23 cellular contexts compared by ENCODE assay signal in the genomic region with DNA sequence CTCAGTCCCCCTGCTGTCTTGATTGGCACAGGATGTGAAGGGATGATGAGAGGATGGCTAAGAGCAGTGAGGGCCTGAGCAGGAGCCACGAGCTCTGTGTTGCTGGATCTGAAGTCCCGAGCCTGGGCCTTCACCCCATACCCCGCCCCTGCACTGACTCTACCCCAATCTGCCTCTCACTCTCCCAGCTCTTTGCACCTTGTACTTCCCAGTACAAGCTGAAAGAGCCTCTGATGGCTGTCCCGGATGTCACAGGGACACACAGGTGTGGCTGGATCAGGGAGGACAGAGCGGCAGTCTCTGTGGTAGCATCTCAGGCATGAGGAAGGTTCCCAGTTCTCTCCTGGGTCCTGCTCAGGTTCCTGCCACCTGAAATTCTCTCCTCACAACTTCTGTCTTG.
"Had no signal": no experiment of that assay in that cellular context is flagged by ENCODE, and none has a peak within 500 bp of the region (broad histone marks: within the 10 kb centered on the region; RNA-seq: fewer than 3 reads in every experiment).

No MANE protein-coding gene starts in this region.

- H3K36me3 ChIP-seq: esophagus squamous epithelium, left ventricle myocardium inferior, neutrophil, right atrium auricular region, thoracic aorta, upper lobe of left lung, vagina had no signal

- H3K9me3 Mint-ChIP-seq: activated CD4-positive, alpha-beta memory T cell treated with anti-CD3 and anti-CD28 coated beads, Interleukin-2, amount 10 ng/mL, durations not matched to agents 7 days and 5 days; activated CD4-positive, alpha-beta T cell treated with anti-CD3 and anti-CD28 coated beads, Interleukin-2, amount 10 ng/mL, durations not matched to agents 7 days and 5 days; activated naive CD4-positive, alpha-beta T cell treated with anti-CD3 and anti-CD28 coated beads, Interleukin-2, amount 50 U/mL, for 24 hours; activated naive CD8-positive, alpha-beta T cell treated with anti-CD3 and anti-CD28 coated beads, Interleukin-2, amount 50 U/mL, for 24 hours; activated T-cell treated with anti-CD3 and anti-CD28 coated beads, Interleukin-2, amount 50 U/mL, for 4 hours; activated T-helper 2 cell treated with anti-CD3 and anti-CD28 coated beads, Interferon-gamma antibody, Interleukin-2, Interleukin-4, amounts not matched to agents 10 μg/mL and 5 μg/mL and 100 μg/mL, durations not matched to agents 14 hours and 24 hours and 36 hours; nephron had no signal

- ATAC-seq: activated naive CD8-positive, alpha-beta T cell treated with anti-CD3 and anti-CD28 coated beads, Interleukin-2, amount 50 U/mL, for 24 hours; activated T-cell treated with anti-CD3 and anti-CD28 coated beads, Interleukin-2, amount 50 U/mL, for 4 hours; stimulated activated naive CD8-positive, alpha-beta T cell treated with anti-CD3 and anti-CD28 coated beads, Interleukin-15, Interleukin-2, amounts not matched to agents 100 U/mL and 50 U/mL, for 24 hours had no signal

- H3K9me3 ChIP-seq: esophagus squamous epithelium, left ventricle myocardium inferior, neutrophil, right atrium auricular region, thoracic aorta, upper lobe of left lung, vagina had no signal

- H3K36me3 Mint-ChIP-seq: activated naive CD4-positive, alpha-beta T cell treated with anti-CD3 and anti-CD28 coated beads, Interleukin-2, amount 50 U/mL, for 24 hours had no signal

- H3K4me3 ChIP-seq: esophagus squamous epithelium, left ventricle myocardium inferior, lung, right atrium auricular region, thoracic aorta, upper lobe of left lung, vagina had no signal

- H3K27ac ChIP-seq: esophagus squamous epithelium, left ventricle myocardium inferior, neutrophil, right atrium auricular region, thoracic aorta, upper lobe of left lung, vagina had no signal

- H3K27me3 Mint-ChIP-seq: activated CD4-positive, alpha-beta memory T cell treated with anti-CD3 and anti-CD28 coated beads, Interleukin-2, amount 10 ng/mL, durations not matched to agents 7 days and 5 days; activated CD4-positive, alpha-beta T cell treated with anti-CD3 and anti-CD28 coated beads, Interleukin-2, amount 10 ng/mL, durations not matched to agents 7 days and 5 days; activated naive CD4-positive, alpha-beta T cell treated with anti-CD3 and anti-CD28 coated beads, Interleukin-2, amount 50 U/mL, for 24 hours; activated naive CD8-positive, alpha-beta T cell treated with anti-CD3 and anti-CD28 coated beads, Interleukin-2, amount 50 U/mL, for 24 hours had no signal

- H3K4me1 Mint-ChIP-seq: activated CD4-positive, alpha-beta memory T cell treated with anti-CD3 and anti-CD28 coated beads, Interleukin-2, amount 10 ng/mL, durations not matched to agents 7 days and 5 days; activated CD4-positive, alpha-beta T cell treated with anti-CD3 and anti-CD28 coated beads, Interleukin-2, amount 10 ng/mL, durations not matched to agents 7 days and 5 days; activated naive CD4-positive, alpha-beta T cell treated with anti-CD3 and anti-CD28 coated beads, Interleukin-2, amount 50 U/mL, for 24 hours; activated naive CD8-positive, alpha-beta T cell treated with anti-CD3 and anti-CD28 coated beads, Interleukin-2, amount 50 U/mL, for 24 hours had no signal

- H3K27me3 ChIP-seq: esophagus squamous epithelium, neutrophil, right atrium auricular region, upper lobe of left lung, vagina had no signal

- H3K4me1 ChIP-seq: left ventricle myocardium inferior, upper lobe of left lung had no signal

- H3K27ac Mint-ChIP-seq: activated CD4-positive, alpha-beta memory T cell treated with anti-CD3 and anti-CD28 coated beads, Interleukin-2, amount 10 ng/mL, durations not matched to agents 7 days and 5 days; activated CD4-positive, alpha-beta T cell treated with anti-CD3 and anti-CD28 coated beads, Interleukin-2, amount 10 ng/mL, durations not matched to agents 7 days and 5 days; activated naive CD4-positive, alpha-beta T cell treated with anti-CD3 and anti-CD28 coated beads, Interleukin-2, amount 50 U/mL, for 24 hours; activated naive CD8-positive, alpha-beta T cell treated with anti-CD3 and anti-CD28 coated beads, Interleukin-2, amount 50 U/mL, for 24 hours; activated T-helper 2 cell treated with anti-CD3 and anti-CD28 coated beads, Interferon-gamma antibody, Interleukin-2, Interleukin-4, amounts not matched to agents 10 μg/mL and 5 μg/mL and 100 μg/mL, durations not matched to agents 14 hours and 24 hours and 36 hours; nephron had no signal

- H3K4me3 Mint-ChIP-seq: activated CD4-positive, alpha-beta memory T cell treated with anti-CD3 and anti-CD28 coated beads, Interleukin-2, amount 10 ng/mL, durations not matched to agents 7 days and 5 days; activated CD4-positive, alpha-beta T cell treated with anti-CD3 and anti-CD28 coated beads, Interleukin-2, amount 10 ng/mL, durations not matched to agents 7 days and 5 days; activated naive CD4-positive, alpha-beta T cell treated with anti-CD3 and anti-CD28 coated beads, Interleukin-2, amount 50 U/mL, for 24 hours; activated naive CD8-positive, alpha-beta T cell treated with anti-CD3 and anti-CD28 coated beads, Interleukin-2, amount 50 U/mL, for 24 hours; activated T-cell treated with anti-CD3 and anti-CD28 coated beads, Interleukin-2, amount 50 U/mL, for 4 hours; nephron had no signal

- DNase-seq: activated CD4-positive, alpha-beta memory T cell treated with anti-CD3 and anti-CD28 coated beads, Interleukin-2, amount 10 ng/mL, durations not matched to agents 7 days and 5 days; activated CD4-positive, alpha-beta T cell treated with anti-CD3 and anti-CD28 coated beads for 1 hour; activated CD4-positive, alpha-beta T cell treated with anti-CD3 and anti-CD28 coated beads, Interleukin-2, amount 10 ng/mL, durations not matched to agents 7 days and 5 days; activated naive CD8-positive, alpha-beta T cell treated with anti-CD3 and anti-CD28 coated beads, Interleukin-2, amount 50 U/mL, for 24 hours; activated T-cell treated with anti-CD3 and anti-CD28 coated beads, Interleukin-2, amount 50 U/mL, for 4 hours; amygdala; dermis blood vessel endothelial cell; effector CD4-positive, alpha-beta T cell; esophagus squamous epithelium; foreskin melanocyte; left ventricle myocardium inferior; stimulated activated CD4-positive, alpha-beta T cell treated with anti-CD3 and anti-CD28 coated beads, Interleukin-2, amount 100 ng/mL, for 48 hours; stimulated activated naive CD8-positive, alpha-beta T cell treated with anti-CD3 and anti-CD28 coated beads, Interleukin-15, Interleukin-2, amounts not matched to agents 100 U/mL and 50 U/mL, for 24 hours; T-helper 2 cell; upper lobe of left lung had no signal
